1 cellular context compared by ENCODE assay signal in the genomic region with DNA sequence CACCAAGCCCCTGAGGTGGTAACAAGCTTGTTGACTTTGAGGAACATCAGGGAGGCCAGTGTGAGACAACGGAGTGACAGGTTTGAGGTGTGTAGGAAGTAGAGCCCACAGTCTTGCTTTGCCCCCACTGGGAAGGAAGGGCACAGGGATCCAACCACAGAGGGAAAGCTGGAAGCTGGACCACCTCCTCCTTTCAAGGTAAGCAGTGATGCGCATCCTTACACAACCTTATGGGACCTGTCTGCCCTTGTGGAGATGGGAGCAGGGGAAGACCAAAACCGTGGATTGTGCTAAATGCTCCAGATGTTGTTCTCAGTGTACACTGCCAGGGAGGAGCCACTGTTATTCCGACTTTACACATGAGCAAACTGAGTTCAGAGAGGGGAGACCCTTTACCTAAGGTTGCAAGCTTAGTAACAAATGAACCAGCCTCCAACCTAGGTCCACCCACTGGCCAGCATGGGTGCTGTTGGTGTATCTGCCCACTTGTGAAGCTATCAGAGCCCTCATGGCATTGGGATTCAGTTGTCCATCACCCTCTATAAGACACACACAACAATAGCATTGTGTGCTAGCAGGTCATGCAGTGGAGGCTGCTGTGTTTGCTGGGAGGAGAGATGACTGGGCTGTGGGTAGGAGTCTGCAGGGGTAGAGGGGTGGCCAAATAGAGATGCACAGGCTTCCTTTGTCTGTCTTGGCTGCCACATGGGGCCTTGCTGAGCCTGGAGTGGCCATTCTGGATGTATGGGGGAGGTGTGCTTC.
TF ChIP-seq lines count a peak whose summit lies in the region.

No MANE protein-coding gene starts in this region.

TF ChIP-seq in IMR-90, 13 proteins besides CTCF, POLR2A, EP300 and RAD21:
- TF ChIP-seq NFE2L2 (IDR thresholded peaks at IDR 0.05; ENCODE audit: low read depth, low read length): no peak
- TF ChIP-seq MXI1 (IDR thresholded peaks at IDR 0.05; ENCODE audit: borderline replicate concordance, low read depth, low read length): no peak
- TF ChIP-seq, protein P1, sequence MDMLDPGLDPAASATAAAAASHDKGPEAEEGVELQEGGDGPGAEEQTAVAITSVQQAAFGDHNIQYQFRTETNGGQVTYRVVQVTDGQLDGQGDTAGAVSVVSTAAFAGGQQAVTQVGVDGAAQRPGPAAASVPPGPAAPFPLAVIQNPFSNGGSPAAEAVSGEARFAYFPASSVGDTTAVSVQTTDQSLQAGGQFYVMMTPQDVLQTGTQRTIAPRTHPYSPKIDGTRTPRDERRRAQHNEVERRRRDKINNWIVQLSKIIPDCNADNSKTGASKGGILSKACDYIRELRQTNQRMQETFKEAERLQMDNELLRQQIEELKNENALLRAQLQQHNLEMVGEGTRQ (IDR thresholded peaks at IDR 0.05; ENCODE audit: low read depth, low read length): no peak
- TF ChIP-seq CEBPB (IDR thresholded peaks at IDR 0.05; ENCODE audit: low read depth, low read length): no peak
